ENCODE assay signal across 19 cellular contexts in genomic region chr2:1661891-1662605, GRCh38.
"Had no signal": no experiment of that assay in that cellular context is flagged by ENCODE, and none has a peak within 500 bp of the region (broad histone marks: within the 10 kb centered on the region; RNA-seq: fewer than 3 reads in every experiment).

No MANE protein-coding gene starts in this region.

- H3K4me1 ChIP-seq: adrenal gland, testis had no signal

- H3K9me3 Mint-ChIP-seq: activated T-helper 17 cell treated with anti-CD3 and anti-CD28 coated beads, Interleukin-2, amount 50 U/mL, for 72 hours; naive thymus-derived CD8-positive, alpha-beta T cell; stimulated activated naive CD8-positive, alpha-beta T cell treated with anti-CD3 and anti-CD28 coated beads, Interleukin-15, Interleukin-2, amounts not matched to agents 100 ng/mL and 50 ng/mL, for 24 hours; T-cell had no signal

- H2AFZ ChIP-seq: hepatocyte had no signal

- H3K4me2 ChIP-seq: hepatocyte had no signal

- H3K27ac ChIP-seq: adrenal gland, hepatocyte, ovary, testis, VCaP had no signal

- H3K36me3 Mint-ChIP-seq: naive thymus-derived CD8-positive, alpha-beta T cell; T-cell had no signal

- H3K4me3 Mint-ChIP-seq: activated T-helper 17 cell treated with anti-CD3 and anti-CD28 coated beads, Interleukin-2, amount 50 U/mL, for 72 hours; naive thymus-derived CD8-positive, alpha-beta T cell; stimulated activated naive CD8-positive, alpha-beta T cell treated with anti-CD3 and anti-CD28 coated beads, Interleukin-15, Interleukin-2, amounts not matched to agents 100 ng/mL and 50 ng/mL, for 24 hours; T-cell had no signal

- H3K4me3 ChIP-seq: adrenal gland, hepatocyte, mucosa of descending colon, ovary, testis had no signal

- H3K27ac Mint-ChIP-seq: activated T-helper 17 cell treated with anti-CD3 and anti-CD28 coated beads, Interleukin-2, amount 50 U/mL, for 72 hours; stimulated activated naive CD8-positive, alpha-beta T cell treated with anti-CD3 and anti-CD28 coated beads, Interleukin-15, Interleukin-2, amounts not matched to agents 100 ng/mL and 50 ng/mL, for 24 hours; T-cell had no signal

- H3K27me3 Mint-ChIP-seq: stimulated activated naive CD8-positive, alpha-beta T cell treated with anti-CD3 and anti-CD28 coated beads, Interleukin-15, Interleukin-2, amounts not matched to agents 100 ng/mL and 50 ng/mL, for 24 hours had no signal

- ATAC-seq: activated T-helper 17 cell treated with anti-CD3 and anti-CD28 coated beads, Interleukin-2, amount 50 U/mL, for 72 hours; mucosa of descending colon; naive thymus-derived CD8-positive, alpha-beta T cell; T-cell had no signal

- DNase-seq: activated CD4-positive, alpha-beta T cell treated with anti-CD3 and anti-CD28 coated beads for 4 hours; activated CD8-positive, alpha-beta memory T cell treated with anti-CD3 and anti-CD28 coated beads for 24 hours; activated naive CD4-positive, alpha-beta T cell treated with anti-CD3 and anti-CD28 coated beads, Interleukin-2, amount 50 U/mL, for 16 hours; caudate nucleus; cortex of kidney; effector memory CD4-positive, alpha-beta T cell; naive thymus-derived CD8-positive, alpha-beta T cell; stimulated activated CD4-positive, alpha-beta T cell treated with anti-CD3 and anti-CD28 coated beads, Interleukin-15, amount 100 ng/mL, for 24 hours; stimulated activated CD4-positive, alpha-beta T cell treated with anti-CD3 and anti-CD28 coated beads, Interleukin-4, amount 100 ng/mL, for 24 hours; T-cell; T1000; testis had no signal

- H3K36me3 ChIP-seq: ovary had no signal

- H3K27me3 ChIP-seq: adrenal gland, hepatocyte, ovary, testis had no signal

- H3K4me1 Mint-ChIP-seq: activated T-helper 17 cell treated with anti-CD3 and anti-CD28 coated beads, Interleukin-2, amount 50 U/mL, for 72 hours; T-cell had no signal

- H3K9me3 ChIP-seq: adrenal gland, mucosa of descending colon, ovary, testis had no signal
